In the genomic region with DNA sequence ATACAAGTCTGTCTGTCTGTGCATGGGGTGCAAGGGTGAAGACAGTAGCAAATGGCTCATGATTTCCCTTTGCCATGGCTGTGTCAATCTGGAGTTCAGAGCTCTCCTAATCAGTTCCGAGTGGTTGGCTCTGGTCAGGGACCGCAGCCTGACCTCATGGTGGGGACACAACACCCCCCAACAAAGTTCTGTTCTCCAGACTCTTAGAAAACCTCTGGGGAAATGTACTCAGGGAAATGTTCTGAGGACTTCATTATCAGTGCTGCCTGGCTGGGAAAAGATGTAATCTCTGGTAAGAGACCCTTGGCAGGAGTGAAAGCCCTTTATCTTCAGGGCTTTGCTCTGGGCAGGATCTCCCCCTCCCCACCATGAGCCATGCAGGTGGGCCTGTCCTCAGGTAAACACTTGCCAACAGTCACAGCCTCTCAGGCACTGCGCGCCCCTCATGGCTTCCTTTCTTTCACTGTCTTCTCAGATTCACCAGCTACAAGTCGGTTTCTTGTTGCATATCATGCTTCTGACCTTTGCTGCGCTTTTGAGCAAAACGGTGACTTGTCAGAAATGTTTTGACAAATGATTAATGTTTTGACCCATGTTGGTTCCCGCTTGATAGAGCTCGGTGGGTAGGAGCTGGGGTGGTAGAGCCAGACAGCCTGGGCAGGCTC, we compare ENCODE assay signal across 1 cellular context.
TF ChIP-seq lines count a peak whose summit lies in the region.

No MANE protein-coding gene starts in this region.

TF ChIP-seq in GM23338, 12 proteins besides CTCF, POLR2A, EP300 and RAD21 (continued from another document):
- TF ChIP-seq, protein P1, sequence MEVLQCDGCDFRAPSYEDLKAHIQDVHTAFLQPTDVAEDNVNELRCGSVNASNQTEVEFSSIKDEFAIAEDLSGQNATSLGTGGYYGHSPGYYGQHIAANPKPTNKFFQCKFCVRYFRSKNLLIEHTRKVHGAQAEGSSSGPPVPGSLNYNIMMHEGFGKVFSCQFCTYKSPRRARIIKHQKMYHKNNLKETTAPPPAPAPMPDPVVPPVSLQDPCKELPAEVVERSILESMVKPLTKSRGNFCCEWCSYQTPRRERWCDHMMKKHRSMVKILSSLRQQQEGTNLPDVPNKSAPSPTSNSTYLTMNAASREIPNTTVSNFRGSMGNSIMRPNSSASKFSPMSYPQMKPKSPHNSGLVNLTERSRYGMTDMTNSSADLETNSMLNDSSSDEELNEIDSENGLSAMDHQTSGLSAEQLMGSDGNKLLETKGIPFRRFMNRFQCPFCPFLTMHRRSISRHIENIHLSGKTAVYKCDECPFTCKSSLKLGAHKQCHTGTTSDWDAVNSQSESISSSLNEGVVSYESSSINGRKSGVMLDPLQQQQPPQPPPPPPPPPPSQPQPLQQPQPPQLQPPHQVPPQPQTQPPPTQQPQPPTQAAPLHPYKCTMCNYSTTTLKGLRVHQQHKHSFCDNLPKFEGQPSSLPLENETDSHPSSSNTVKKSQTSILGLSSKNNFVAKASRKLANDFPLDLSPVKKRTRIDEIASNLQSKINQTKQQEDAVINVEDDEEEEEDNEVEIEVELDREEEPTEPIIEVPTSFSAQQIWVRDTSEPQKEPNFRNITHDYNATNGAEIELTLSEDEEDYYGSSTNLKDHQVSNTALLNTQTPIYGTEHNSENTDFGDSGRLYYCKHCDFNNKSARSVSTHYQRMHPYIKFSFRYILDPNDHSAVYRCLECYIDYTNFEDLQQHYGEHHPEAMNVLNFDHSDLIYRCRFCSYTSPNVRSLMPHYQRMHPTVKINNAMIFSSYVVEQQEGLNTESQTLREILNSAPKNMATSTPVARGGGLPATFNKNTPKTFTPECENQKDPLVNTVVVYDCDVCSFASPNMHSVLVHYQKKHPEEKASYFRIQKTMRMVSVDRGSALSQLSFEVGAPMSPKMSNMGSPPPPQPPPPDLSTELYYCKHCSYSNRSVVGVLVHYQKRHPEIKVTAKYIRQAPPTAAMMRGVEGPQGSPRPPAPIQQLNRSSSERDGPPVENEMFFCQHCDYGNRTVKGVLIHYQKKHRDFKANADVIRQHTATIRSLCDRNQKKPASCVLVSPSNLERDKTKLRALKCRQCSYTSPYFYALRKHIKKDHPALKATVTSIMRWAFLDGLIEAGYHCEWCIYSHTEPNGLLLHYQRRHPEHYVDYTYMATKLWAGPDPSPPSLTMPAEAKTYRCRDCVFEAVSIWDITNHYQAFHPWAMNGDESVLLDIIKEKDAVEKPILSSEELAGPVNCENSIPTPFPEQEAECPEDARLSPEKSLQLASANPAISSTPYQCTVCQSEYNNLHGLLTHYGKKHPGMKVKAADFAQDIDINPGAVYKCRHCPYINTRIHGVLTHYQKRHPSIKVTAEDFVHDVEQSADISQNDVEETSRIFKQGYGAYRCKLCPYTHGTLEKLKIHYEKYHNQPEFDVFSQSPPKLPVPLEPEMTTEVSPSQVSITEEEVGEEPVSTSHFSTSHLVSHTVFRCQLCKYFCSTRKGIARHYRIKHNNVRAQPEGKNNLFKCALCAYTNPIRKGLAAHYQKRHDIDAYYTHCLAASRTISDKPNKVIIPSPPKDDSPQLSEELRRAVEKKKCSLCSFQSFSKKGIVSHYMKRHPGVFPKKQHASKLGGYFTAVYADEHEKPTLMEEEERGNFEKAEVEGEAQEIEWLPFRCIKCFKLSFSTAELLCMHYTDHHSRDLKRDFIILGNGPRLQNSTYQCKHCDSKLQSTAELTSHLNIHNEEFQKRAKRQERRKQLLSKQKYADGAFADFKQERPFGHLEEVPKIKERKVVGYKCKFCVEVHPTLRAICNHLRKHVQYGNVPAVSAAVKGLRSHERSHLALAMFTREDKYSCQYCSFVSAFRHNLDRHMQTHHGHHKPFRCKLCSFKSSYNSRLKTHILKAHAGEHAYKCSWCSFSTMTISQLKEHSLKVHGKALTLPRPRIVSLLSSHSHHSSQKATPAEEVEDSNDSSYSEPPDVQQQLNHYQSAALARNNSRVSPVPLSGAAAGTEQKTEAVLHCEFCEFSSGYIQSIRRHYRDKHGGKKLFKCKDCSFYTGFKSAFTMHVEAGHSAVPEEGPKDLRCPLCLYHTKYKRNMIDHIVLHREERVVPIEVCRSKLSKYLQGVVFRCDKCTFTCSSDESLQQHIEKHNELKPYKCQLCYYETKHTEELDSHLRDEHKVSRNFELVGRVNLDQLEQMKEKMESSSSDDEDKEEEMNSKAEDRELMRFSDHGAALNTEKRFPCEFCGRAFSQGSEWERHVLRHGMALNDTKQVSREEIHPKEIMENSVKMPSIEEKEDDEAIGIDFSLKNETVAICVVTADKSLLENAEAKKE (CRISPR knock-in tag; IDR thresholded peaks at IDR 0.05): no peak
- no peak for TF ChIP-seq EZH2phosphoT487 (IDR thresholded peaks at IDR 0.05; ENCODE audit: unreplicated experiment)
- TF ChIP-seq STAT1 (IDR thresholded peaks at IDR 0.05; ENCODE audit: unreplicated experiment): no peak
